ENCODE assay signal across 17 cellular contexts in genomic region chr11:69925366-69926196, GRCh38.
A peak's percentile ranks its signal among the peaks of the same experiment; 100 is the strongest.
DNase-seq lines count a peak whose midpoint lies in the region; ATAC-seq, FAIRE-seq and TF ChIP-seq lines count a peak whose summit lies in the region.
"Had no signal": no experiment of that assay in that cellular context is flagged by ENCODE, and none has a peak within 500 bp of the region (broad histone marks: within the 10 kb centered on the region; RNA-seq: fewer than 3 reads in every experiment).

No MANE protein-coding gene starts in this region.

- FAIRE-seq in K562 (lab: Jason Lieb, UNC), result no peak
- FAIRE-seq: GM19239, urothelium cell line had no signal

- H3K27me3 ChIP-seq in right atrium auricular region (no peaks in the 10 kb centered on the region), K562 (ENCODE audit: control insufficient read depth in 2 of 2, insufficient read depth in 2 of 2, low read length in 2 of 2) (peaks cover 17 to 89% of the 10 kb centered on the region in 2 experiments; a peak in 4 of 5 replicates), lower lobe of right lung (ENCODE audit: low read depth) (peaks cover 8% of the 10 kb centered on the region), upper lobe of right lung (peaks cover 4% of the 10 kb centered on the region), WERI-Rb-1 (ENCODE audit: insufficient read depth, low read depth, severe bottlenecking) (peaks cover 5% of the 10 kb centered on the region)

- H2AFZ ChIP-seq in K562 (ENCODE audit: low read depth, low read length), result no peak overlapping the region

- BruUV-seq in K562 (replicated peaks; lab: Mats Ljungman, UMichigan), result no TSS peak

- no peaks in the 10 kb centered on the region for H3K79me2 ChIP-seq in K562 (ENCODE audit: control insufficient read depth, insufficient read depth, low read length)

- TF ChIP-seq POLR2A in K562 (conservative IDR thresholded peaks at IDR 0.05), result no peak

- no peak for TF ChIP-seq EP300 in K562 (IDR thresholded peaks at IDR 0.05; ENCODE audit: low read length)

- CTCF ChIA-PET in K562 (lab: Yijun Ruan, JAX; ENCODE audit: low intra/inter-chr PET ratio), result no interaction called here

- TF ChIP-seq CTCF in right atrium auricular region (IDR thresholded peaks at IDR 0.05), result no peak
- TF ChIP-seq CTCF in K562 (IDR thresholded peaks at IDR 0.05 in 2 of 3, conservative IDR thresholded peaks at IDR 0.05 in 1 of 3; ENCODE audit: insufficient read depth in 2 of 3, low read depth in 1 of 3, low read length in 3 of 3), result no peak
- no peak for TF ChIP-seq CTCF in lower lobe of right lung (IDR thresholded peaks at IDR 0.05)
- TF ChIP-seq CTCF in upper lobe of right lung (IDR thresholded peaks at IDR 0.05), result no peak
- no peak for TF ChIP-seq CTCF in WERI-Rb-1 (IDR thresholded peaks at IDR 0.05; ENCODE audit: low read depth, low read length)

- H3K4me1 ChIP-seq in right atrium auricular region (no peaks in the 10 kb centered on the region), K562 (replicated peaks in 1 of 2; ENCODE audit: control insufficient read depth in 2 of 2, insufficient read depth in 2 of 2, low read length in 2 of 2) (peaks cover 5 to 16% of the 10 kb centered on the region in 2 experiments; a peak in 4 of 5 replicates), lower lobe of right lung (peaks cover 5% of the 10 kb centered on the region), upper lobe of right lung (peaks cover 6% of the 10 kb centered on the region)

- no peak overlapping the region for H3K27ac ChIP-seq in right atrium auricular region
- H3K27ac ChIP-seq in K562 (ENCODE audit: extremely low read depth, low read depth, low read length), result no peak overlapping the region
- no peak overlapping the region for H3K27ac ChIP-seq in lower lobe of right lung
- no peak overlapping the region for H3K27ac ChIP-seq in upper lobe of right lung
- H3K27ac ChIP-seq in WERI-Rb-1, result no peak overlapping the region
- H3K27ac ChIP-seq: RWPE1 had no signal

- H3K9me3 ChIP-seq in right atrium auricular region (no peaks in the 10 kb centered on the region), K562 (replicated peaks; ENCODE audit: control insufficient read depth, insufficient read depth, low read depth, low read length) (0 out of 2 replicates have a peak, but pooled peaks cover 2% of the 10 kb centered on the region), lower lobe of right lung (no peaks in the 10 kb centered on the region), upper lobe of right lung (no peaks in the 10 kb centered on the region), WERI-Rb-1 (ENCODE audit: severe bottlenecking) (no peaks in the 10 kb centered on the region)

- ATAC-seq in Right ventricle myocardium superior (ENCODE audit: poor library complexity) (no peak), K562 (no peak), lower lobe of right lung (peak in 1 of 2 donors; percentile 6), upper lobe of right lung (no peak)
- ATAC-seq: activated CD8-positive, alpha-beta memory T cell treated with anti-CD3 and anti-CD28 coated beads, Interleukin-2, amount 10 ng/mL, durations not matched to agents 7 days and 5 days had no signal

- 2% methylated on average over 19 of the region's 22 CpGs for WGBS in K562 (ENCODE audit: insufficient coverage, low coverage, missing lambda C conversion rate)

- in situ Hi-C loops in K562 (cut with MboI), result no loop called here

- POLR2A ChIA-PET in K562 (lab: Yijun Ruan, JAX), result interaction anchor here (0.6 to 0.8 kb wide), 2 partner anchors 9 to 113 kb away, joined by 3 to 4 read pairs; no protein-coding TSS in a partner anchor

- DNase-seq in Right ventricle myocardium superior (peak; percentile 13), right atrium auricular region (ENCODE audit: low spot score) (no peak), K562 (ENCODE audit: extremely low read depth in 1 of 4, low spot score in 3 of 4) (no peak), lower lobe of right lung (peak; percentile 28), upper lobe of right lung (peak; percentile 47), WERI-Rb-1 (no peak), H4 (ENCODE audit: low spot score) (no peak)
- no peak for DNase-seq in stimulated activated CD4-positive, alpha-beta T cell treated with anti-CD3 and anti-CD28 coated beads, Interleukin-4, amount 100 ng/mL, for 24 hours
- DNase-seq: activated CD8-positive, alpha-beta memory T cell treated with anti-CD3 and anti-CD28 coated beads, Interleukin-2, amount 10 ng/mL, durations not matched to agents 7 days and 5 days; amygdala; foreskin fibroblast; NCI-H1694 treated with DMSO at 0.1 percent for 48 hours; NCI-H446 treated with DMSO at 0.1 percent for 48 hours; T-helper 1 cell had no signal

- intact Hi-C loops in Right ventricle myocardium superior (cut with DNase I), result loop anchor here (10.0 kb wide), 1 partner anchor 149 kb away; the partner anchor contains the start of gene ANO1
- intact Hi-C loops in K562 (cut with micrococcal nuclease), result no loop called here
- intact Hi-C loops in lower lobe of right lung (cut with DNase I), result no loop called here
- intact Hi-C loops in upper lobe of right lung (cut with DNase I), result no loop called here

- H3K36me3 ChIP-seq in right atrium auricular region, result no peaks in the 10 kb centered on the region
- no peaks in the 10 kb centered on the region for H3K36me3 ChIP-seq in K562 (ENCODE audit: control insufficient read depth, insufficient read depth, low read length)
- H3K36me3 ChIP-seq in lower lobe of right lung, result no peaks in the 10 kb centered on the region
- H3K36me3 ChIP-seq in upper lobe of right lung, result no peaks in the 10 kb centered on the region
- H3K36me3 ChIP-seq in WERI-Rb-1, result no peaks in the 10 kb centered on the region

- no peak overlapping the region for H3K4me2 ChIP-seq in K562 (ENCODE audit: insufficient read depth, low read length)

- no peak overlapping the region for H3K9ac ChIP-seq in K562 (ENCODE audit: insufficient read depth in 1 of 2, low read depth in 2 of 2, low read length in 2 of 2)

- no peaks in the 10 kb centered on the region for H3K9me1 ChIP-seq in K562 (ENCODE audit: control insufficient read depth, insufficient read depth, low read length)

- no peak for TF ChIP-seq RAD21 in K562 (CRISPR knock-in tag; conservative IDR thresholded peaks at IDR 0.05 in 1 of 2, IDR thresholded peaks at IDR 0.05 in 1 of 2)

- H4K20me1 ChIP-seq in K562 (replicated peaks; ENCODE audit: control insufficient read depth, insufficient read depth, low read length), result no peaks in the 10 kb centered on the region; the same call in none of the 2 replicates

- no peak overlapping the region for H3K4me3 ChIP-seq in right atrium auricular region
- no peak overlapping the region for H3K4me3 ChIP-seq in K562
- no peak overlapping the region for H3K4me3 ChIP-seq in lower lobe of right lung
- no peak overlapping the region for H3K4me3 ChIP-seq in upper lobe of right lung
- H3K4me3 ChIP-seq in WERI-Rb-1 (ENCODE audit: low read depth, low read length), result no peak overlapping the region

TF ChIP-seq in K562, 482 proteins besides CTCF, POLR2A, EP300 and RAD21 (continues in another document):
- peak; percentile 74 for TF ChIP-seq MEIS2 (IDR thresholded peaks at IDR 0.05; ENCODE audit: partially characterized antibody)
- peak; percentile 40; the same call in 1 of the 2 replicates for TF ChIP-seq GABPA (tag; conservative IDR thresholded peaks at IDR 0.05; ENCODE audit: low read depth)
- TF ChIP-seq, protein P1, sequence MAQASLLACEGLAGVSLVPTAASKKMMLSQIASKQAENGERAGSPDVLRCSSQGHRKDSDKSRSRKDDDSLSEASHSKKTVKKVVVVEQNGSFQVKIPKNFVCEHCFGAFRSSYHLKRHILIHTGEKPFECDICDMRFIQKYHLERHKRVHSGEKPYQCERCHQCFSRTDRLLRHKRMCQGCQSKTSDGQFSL (CRISPR knock-in tag; IDR thresholded peaks at IDR 0.05), result peak; percentile 82
- TF ChIP-seq, protein P1 (tag; IDR thresholded peaks at IDR 0.05), result peak in 1 of 2 experiments; percentile 74; a peak in 1 of 4 replicates
- no peak for TF ChIP-seq BRCA1 (IDR thresholded peaks at IDR 0.05)
- no peak for TF ChIP-seq BRCA1 (CRISPR knock-in tag; IDR thresholded peaks at IDR 0.05)
- no peak for TF ChIP-seq PBX2 (CRISPR knock-in tag; IDR thresholded peaks at IDR 0.05; ENCODE audit: low read depth)
- peak; percentile 51; the same call in 1 of the 2 replicates for TF ChIP-seq PBX2 (tag; conservative IDR thresholded peaks at IDR 0.05; ENCODE audit: low read depth)
- no peak for TF ChIP-seq ZNF785 (CRISPR knock-in tag; IDR thresholded peaks at IDR 0.05)
- TF ChIP-seq, protein P2, sequence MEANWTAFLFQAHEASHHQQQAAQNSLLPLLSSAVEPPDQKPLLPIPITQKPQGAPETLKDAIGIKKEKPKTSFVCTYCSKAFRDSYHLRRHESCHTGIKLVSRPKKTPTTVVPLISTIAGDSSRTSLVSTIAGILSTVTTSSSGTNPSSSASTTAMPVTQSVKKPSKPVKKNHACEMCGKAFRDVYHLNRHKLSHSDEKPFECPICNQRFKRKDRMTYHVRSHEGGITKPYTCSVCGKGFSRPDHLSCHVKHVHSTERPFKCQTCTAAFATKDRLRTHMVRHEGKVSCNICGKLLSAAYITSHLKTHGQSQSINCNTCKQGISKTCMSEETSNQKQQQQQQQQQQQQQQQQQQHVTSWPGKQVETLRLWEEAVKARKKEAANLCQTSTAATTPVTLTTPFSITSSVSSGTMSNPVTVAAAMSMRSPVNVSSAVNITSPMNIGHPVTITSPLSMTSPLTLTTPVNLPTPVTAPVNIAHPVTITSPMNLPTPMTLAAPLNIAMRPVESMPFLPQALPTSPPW (CRISPR knock-in tag; IDR thresholded peaks at IDR 0.05), result peak; percentile 50; the same call in 1 of the 2 replicates

Comparison
In these comparisons a context has a peak if more than half of its experiments do, and no peak if none do; other contexts are left out.
1. DNase-seq: peak in Right ventricle myocardium superior (single experiment), lower lobe of right lung (single experiment) and upper lobe of right lung (single experiment); none in right atrium auricular region (single experiment), K562 (0 of 4), WERI-Rb-1 (single experiment), stimulated activated CD4-positive, alpha-beta T cell treated with anti-CD3 and anti-CD28 coated beads, Interleukin-4, amount 100 ng/mL, for 24 hours (single experiment) and H4 (single experiment).